ENCODE assay signal across 7 cellular contexts in genomic region chr1:159190441-159190840, GRCh38. TPM values are rescaled to one million over a fixed set of nuclear protein-coding genes. Genes with fewer than 3 reads are reported as not detected.
"Had no signal": no experiment of that assay in that cellular context is flagged by ENCODE, and none has a peak within 500 bp of the region (broad histone marks: within the 10 kb centered on the region; RNA-seq: fewer than 3 reads in every experiment).

No MANE protein-coding gene starts in this region.

- H3K9ac ChIP-seq: GM23248 had no signal

- H3K4me2 ChIP-seq: GM23338 had no signal

- H2AFZ ChIP-seq: GM23248, GM23338 had no signal

- H3K4me3 ChIP-seq: GM23248, GM23338, HAP-1 had no signal

- H3K36me3 ChIP-seq: HAP-1 had no signal

- H3K9me3 ChIP-seq: HAP-1 had no signal

- H3K4me1 ChIP-seq: HAP-1 had no signal

- H3K27ac ChIP-seq: GM23248 had no signal

- DNase-seq: GM23248, H7, H9, HCEC 1CT, HFFc6 had no signal

RNA-seq across cellular contexts. Expression of gene ACKR1, which starts 14.2 kb away (rescaled TPM):
- polyA plus RNA-seq: GM23248 had no signal

RNA-seq across cellular contexts. Expression of gene CADM3, which starts 19.0 kb away (rescaled TPM):
- polyA plus RNA-seq: GM23248 had no signal
